Comparison of ENCODE assay signal across 8 cellular contexts in genomic region chr12:53750812-53751335, GRCh38. TPM values are rescaled to one million over a fixed set of nuclear protein-coding genes. Genes with fewer than 3 reads are reported as not detected.
A peak's percentile ranks its signal among the peaks of the same experiment; 100 is the strongest.
DNase-seq lines count a peak whose midpoint lies in the region; ATAC-seq and TF ChIP-seq lines count a peak whose summit lies in the region.

No MANE protein-coding gene starts in this region.

- H3K9me3 ChIP-seq in SK-N-SH (no peaks in the 10 kb centered on the region), Loucy (ENCODE audit: insufficient read depth, low read depth, low read length) (no peaks in the 10 kb centered on the region), left lung (no peaks in the 10 kb centered on the region), thymus (ENCODE audit: control insufficient read depth) (no peaks in the 10 kb centered on the region)

- H4K20me1 ChIP-seq in SK-N-SH (ENCODE audit: insufficient read depth) = no peaks in the 10 kb centered on the region
- H4K20me1 ChIP-seq in Loucy (ENCODE audit: insufficient read depth, low read length, poor library complexity, severe bottlenecking) = no peaks in the 10 kb centered on the region

- H3K36me3 ChIP-seq in SK-N-SH (replicated peaks in 1 of 2; ENCODE audit: control insufficient read depth in 1 of 2, insufficient read depth in 2 of 2, low read length in 1 of 2) = no peaks in the 10 kb centered on the region
- no peaks in the 10 kb centered on the region for H3K36me3 ChIP-seq in Loucy (ENCODE audit: insufficient read depth, low read length)
- H3K36me3 ChIP-seq in left lung = no peaks in the 10 kb centered on the region
- no peaks in the 10 kb centered on the region for H3K36me3 ChIP-seq in thymus (ENCODE audit: control insufficient read depth, insufficient read depth)

- CTCF ChIA-PET in SK-N-SH (lab: Yijun Ruan, JAX) = interaction anchor here (0.7 to 10.5 kb wide), 5 partner anchors 11 to 75 kb away, joined by 3 to 90 read pairs (median 4); partner anchors contain the start of gene ATP5MC2

- TF ChIP-seq EP300 in SK-N-SH (IDR thresholded peaks at IDR 0.05; ENCODE audit: borderline replicate concordance in 1 of 2, low read depth in 1 of 2, low read length in 1 of 2) = no peak

- no peak for TF ChIP-seq RAD21 in SK-N-SH (IDR thresholded peaks at IDR 0.05; ENCODE audit: low read length)

- POLR2A ChIA-PET in SK-N-SH (lab: Yijun Ruan, JAX) = no interaction called here

- in situ Hi-C loops in astrocyte of the cerebellum (cut with HindIII; ENCODE audit: low sequenced_read_pairs) = loop anchor here (25.0 kb wide), 1 partner anchor 436 kb away; the partner anchor contains the start of gene SMUG1

- H3K9me2 ChIP-seq in SK-N-SH (no peaks in the 10 kb centered on the region), Loucy (replicated peaks; ENCODE audit: low read depth, low read length) (no peaks in the 10 kb centered on the region)

- peaks cover 6 to 13% of the 10 kb centered on the region in 2 experiments; a peak in 1 of 4 replicates for H3K4me1 ChIP-seq in SK-N-SH (ENCODE audit: control insufficient read depth in 1 of 2, insufficient read depth in 2 of 2, low read depth in 1 of 2, low read length in 1 of 2)
- H3K4me1 ChIP-seq in Loucy (ENCODE audit: insufficient read depth, low read length, poor library complexity, severe bottlenecking) = peaks cover 35% of the 10 kb centered on the region
- peaks cover 15 to 31% of the 10 kb centered on the region in 2 donors for H3K4me1 ChIP-seq in left lung
- H3K4me1 ChIP-seq in thymus (ENCODE audit: control insufficient read depth, insufficient read depth, low read length) = peaks cover 2% of the 10 kb centered on the region

- DNase-seq in SK-N-SH (peak; percentile 57), astrocyte of the cerebellum (ENCODE audit: low read depth) (no peak), left lung (no peak), DMS153 treated with DMSO at 0.1 percent for 48 hours (lab: John Stamatoyannopoulos, UW; ENCODE audit: unreplicated experiment) (no peak), AG20443 (ENCODE audit: low spot score) (no peak)

- H3K79me2 ChIP-seq in SK-N-SH (ENCODE audit: insufficient read depth) = no peaks in the 10 kb centered on the region
- H3K79me2 ChIP-seq in Loucy (ENCODE audit: insufficient read depth, low read length) = no peaks in the 10 kb centered on the region

- intact Hi-C loops in left lung (cut with DNase I) = no loop called here

- no peak overlapping the region for H3K9ac ChIP-seq in SK-N-SH
- H3K9ac ChIP-seq in Loucy (ENCODE audit: low read depth, low read length, poor library complexity, severe bottlenecking) = no peak overlapping the region

- H3K27me3 ChIP-seq in SK-N-SH (ENCODE audit: insufficient read depth) (peaks cover 89% of the 10 kb centered on the region), Loucy (ENCODE audit: insufficient read depth, low read length, poor library complexity, severe bottlenecking) (no peaks in the 10 kb centered on the region), left lung (peaks cover 43 to 77% of the 10 kb centered on the region in 2 donors), thymus (ENCODE audit: control insufficient read depth, insufficient read depth) (peaks cover 82% of the 10 kb centered on the region)

- H3K4me2 ChIP-seq in SK-N-SH = peak overlapping the region; percentile 74
- H3K4me2 ChIP-seq in Loucy (ENCODE audit: low read depth, low read length, poor library complexity, severe bottlenecking) = no peak overlapping the region

- H3F3A ChIP-seq in SK-N-SH (replicated peaks; ENCODE audit: insufficient read depth) = no peaks in the 10 kb centered on the region
- no peaks in the 10 kb centered on the region for H3F3A ChIP-seq in Loucy (ENCODE audit: low read depth)

- no peak for TF ChIP-seq CTCF in SK-N-SH (IDR thresholded peaks at IDR 0.05)
- no peak for TF ChIP-seq CTCF in Loucy (conservative IDR thresholded peaks at IDR 0.05; ENCODE audit: low read length)
- TF ChIP-seq CTCF in astrocyte of the cerebellum (IDR thresholded peaks at IDR 0.05; ENCODE audit: low read depth, low read length, missing control alignments) = no peak
- TF ChIP-seq CTCF in left lung (IDR thresholded peaks at IDR 0.05) = no peak

- no peak for ATAC-seq in SK-N-SH treated with all-trans-retinoic acid at 6 μM for 48 hours
- peak; percentile 23 for ATAC-seq in left lung

- H2AFZ ChIP-seq in SK-N-SH (ENCODE audit: low read depth) (0 out of 2 replicates have a peak overlapping the region, but pooled peaks have one; percentile 41), Loucy (ENCODE audit: low read length) (no peak overlapping the region)

- H3K27ac ChIP-seq in SK-N-SH (ENCODE audit: low read depth in 2 of 2, low read length in 1 of 2) = no peak overlapping the region
- H3K27ac ChIP-seq in left lung = no peak overlapping the region
- H3K27ac ChIP-seq in thymus (ENCODE audit: low read depth) = no peak overlapping the region

- H3K4me3 ChIP-seq in SK-N-SH (ENCODE audit: low read depth in 2 of 2, low read length in 1 of 2) (peak overlapping the region; percentile 38 to 52), Loucy (ENCODE audit: low read length, poor library complexity, severe bottlenecking) (peak overlapping the region; percentile 4), astrocyte of the cerebellum (ENCODE audit: low read depth, low read length) (peak overlapping the region; percentile 32), left lung (peak overlapping the region; percentile 24 to 42), thymus (ENCODE audit: low read length) (peak overlapping the region; percentile 39)

- WGBS in SK-N-SH (ENCODE audit: low lambda C conversion rate) = 34% methylated on average over 23 of the region's 36 CpGs
- WGBS in thymus = 5% methylated on average over 36 of the region's 36 CpGs

TF ChIP-seq in SK-N-SH, 30 proteins besides CTCF, POLR2A, EP300 and RAD21:
- TF ChIP-seq GATA2 (CRISPR knock-in tag; IDR thresholded peaks at IDR 0.05) (no peak), RCOR1 (IDR thresholded peaks at IDR 0.05; ENCODE audit: low read length) (no peak), TEAD4 (IDR thresholded peaks at IDR 0.05; ENCODE audit: borderline replicate concordance, insufficient read depth) (no peak), IRF3 (IDR thresholded peaks at IDR 0.05; ENCODE audit: low read depth, low read length) (no peak)

TF ChIP-seq in SK-N-SH treated with all-trans-retinoic acid at 6 μM for 48 hours, 23 proteins besides CTCF, POLR2A, EP300 and RAD21 (continues in another document):
- TF ChIP-seq ISL1 (CRISPR knock-in tag; IDR thresholded peaks at IDR 0.05) = no peak
- TF ChIP-seq TSHZ2 (CRISPR knock-in tag; IDR thresholded peaks at IDR 0.05) = no peak
- no peak for TF ChIP-seq ARNTL (CRISPR knock-in tag; IDR thresholded peaks at IDR 0.05; ENCODE audit: borderline replicate concordance, low read depth)
- no peak for TF ChIP-seq SNAI2 (CRISPR knock-in tag; IDR thresholded peaks at IDR 0.05)
- TF ChIP-seq CSRNP3 (CRISPR knock-in tag; IDR thresholded peaks at IDR 0.05) = no peak
- no peak for TF ChIP-seq TCF4 (CRISPR knock-in tag; IDR thresholded peaks at IDR 0.05; ENCODE audit: borderline replicate concordance)

RNA-seq across cellular contexts. Expression of gene CISTR, which starts 0.9 kb away (rescaled TPM):
- not detected in 2 replicates for polyA plus RNA-seq in SK-N-SH (2012; rRNA removed)
- polyA plus RNA-seq in SK-N-SH (2012; cell fraction: cytosol; rRNA removed) = not detected in 2 replicates
- not detected in 2 replicates for polyA plus RNA-seq in SK-N-SH (2012; cell fraction: nucleus; rRNA removed)
- total RNA-seq in left lung = not detected
- not detected for polyA plus RNA-seq in thymus

RNA-seq across cellular contexts. Expression of gene CALCOCO1, which starts 23.6 kb away (rescaled TPM):
- polyA plus RNA-seq in SK-N-SH (2012; rRNA removed) (72.1 and 130 TPM in 2 replicates), thymus (92.9 TPM)
- polyA plus RNA-seq in SK-N-SH (2012; cell fraction: cytosol; rRNA removed) = 43.0 and 60.7 TPM in 2 replicates
- polyA plus RNA-seq in SK-N-SH (2012; cell fraction: nucleus; rRNA removed) = 261 and 365 TPM in 2 replicates
- 100 to 1,000 TPM in 1 of 2 donors, 10 to 100 TPM in 1; 74.8 to 186 TPM for total RNA-seq in left lung
